ENCODE assay signal across 12 cellular contexts in the genomic region with DNA sequence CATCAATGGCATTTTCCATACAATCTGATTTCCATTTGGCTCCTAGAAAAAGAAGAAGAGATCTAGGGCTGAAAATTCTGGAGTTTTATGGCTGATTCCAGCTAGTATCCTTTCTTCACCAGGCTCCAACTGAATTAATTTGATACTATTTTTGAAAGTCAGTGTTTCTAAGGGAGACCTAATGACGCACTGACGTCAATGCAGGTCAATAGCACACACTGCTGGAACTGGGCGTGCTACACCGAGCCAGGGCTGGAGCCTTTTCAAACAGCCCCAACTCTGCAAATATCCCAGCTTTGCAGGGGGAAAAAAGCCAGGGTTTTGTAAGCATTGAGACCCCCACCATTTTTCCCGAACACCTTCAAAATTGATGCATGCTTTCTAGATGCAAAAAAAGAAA.
DNase-seq lines count a peak whose midpoint lies in the region; ATAC-seq, FAIRE-seq and TF ChIP-seq lines count a peak whose summit lies in the region.
"Had no signal": no experiment of that assay in that cellular context is flagged by ENCODE, and none has a peak within 500 bp of the region (broad histone marks: within the 10 kb centered on the region; RNA-seq: fewer than 3 reads in every experiment).

No MANE protein-coding gene starts in this region.

- H4K8ac ChIP-seq in mesenchymal stem cell (ENCODE audit: low read length) = no peak overlapping the region

- no peak overlapping the region for H4K91ac ChIP-seq in mesenchymal stem cell (ENCODE audit: low read length)

- H3K79me2 ChIP-seq in ACC112 (ENCODE audit: control insufficient read depth, insufficient read depth, low read length, unreplicated experiment) (no peaks in the 10 kb centered on the region), endothelial cell of umbilical vein (ENCODE audit: control insufficient read depth, insufficient read depth, low read length) (no peaks in the 10 kb centered on the region)

- DNase-seq in NCI-H2227 (lab: John Stamatoyannopoulos, UW; ENCODE audit: unreplicated experiment) (peak; percentile 81), endothelial cell of umbilical vein (ENCODE audit: low read depth, low spot score) (no peak), mesenchymal stem cell (peak; percentile 8), suprapubic skin (ENCODE audit: low spot score in 2 of 2) (no peak), Peyer's patch (no peak)
- DNase-seq: MV-4-11, SJCRH30 had no signal

- ATAC-seq in GM18873 (IDR thresholded peaks at IDR 0.05; ENCODE audit: low FRiP score, unreplicated experiment) = no peak
- no peak for ATAC-seq in HG02852 (IDR thresholded peaks at IDR 0.05; ENCODE audit: unreplicated experiment)
- ATAC-seq: GM12878 had no signal

- no peak for TF ChIP-seq CTCF in endothelial cell of umbilical vein (IDR thresholded peaks at IDR 0.05; ENCODE audit: extremely low read depth in 1 of 2, insufficient read depth in 1 of 2, low read depth in 1 of 2, low read length in 2 of 2)
- TF ChIP-seq CTCF in suprapubic skin (IDR thresholded peaks at IDR 0.05) = no peak
- TF ChIP-seq CTCF in Peyer's patch (IDR thresholded peaks at IDR 0.05) = no peak

- no peaks in the 10 kb centered on the region for H3K79me1 ChIP-seq in mesenchymal stem cell (replicated peaks; ENCODE audit: low read length, poor library complexity, severe bottlenecking)

- no peak overlapping the region for H2AK5ac ChIP-seq in mesenchymal stem cell (ENCODE audit: low read length, severe bottlenecking)

- H2BK5ac ChIP-seq in mesenchymal stem cell (ENCODE audit: low read depth, low read length, poor library complexity, severe bottlenecking) = no peak overlapping the region

- dilution Hi-C loops in endothelial cell of umbilical vein (cut with MboI; ENCODE audit: extremely low pct_ligation_motif_present, low sequenced_read_pairs) = no loop called here

- H3K18ac ChIP-seq in mesenchymal stem cell (ENCODE audit: low read depth in 1 of 2, low read length in 2 of 2) = no peak overlapping the region

- CTCF ChIA-PET in endothelial cell of umbilical vein (lab: Charles Lee) = interaction anchor here (1.4 kb wide), 1 partner anchor 58 kb away, joined by 4 read pairs; no protein-coding TSS in a partner anchor

- BruUV-seq in endothelial cell of umbilical vein (replicated peaks; lab: Mats Ljungman, UMichigan) = no TSS peak

- no peak overlapping the region for H2BK15ac ChIP-seq in mesenchymal stem cell (ENCODE audit: low read depth, poor library complexity, severe bottlenecking)

- H3K27me3 ChIP-seq in ACC112 (ENCODE audit: insufficient read depth, low read length) (peaks cover 82% of the 10 kb centered on the region), endothelial cell of umbilical vein (ENCODE audit: control insufficient read depth in 2 of 2, insufficient read depth in 2 of 2, low read length in 2 of 2) (peaks cover 39 to 60% of the 10 kb centered on the region in 2 experiments), mesenchymal stem cell (ENCODE audit: control insufficient read depth in 1 of 2, insufficient read depth in 1 of 2, low read length in 2 of 2) (peaks cover 83 to 93% of the 10 kb centered on the region in 2 experiments), suprapubic skin (peaks cover 76% of the 10 kb centered on the region), Peyer's patch (peaks cover 0 to 6% of the 10 kb centered on the region in 2 donors)

- H3K36me3 ChIP-seq in ACC112 (ENCODE audit: insufficient read depth, low read length) (no peaks in the 10 kb centered on the region), endothelial cell of umbilical vein (ENCODE audit: control insufficient read depth in 2 of 2, extremely low read depth in 1 of 2, insufficient read depth in 2 of 2, low read length in 2 of 2) (no peaks in the 10 kb centered on the region), mesenchymal stem cell (ENCODE audit: control insufficient read depth in 1 of 2, insufficient read depth in 2 of 2, low read depth in 1 of 2, low read length in 2 of 2) (no peaks in the 10 kb centered on the region), suprapubic skin (no peaks in the 10 kb centered on the region), Peyer's patch (no peaks in the 10 kb centered on the region)
- H3K36me3 ChIP-seq: SJCRH30 had no signal

- H3K9ac ChIP-seq in endothelial cell of umbilical vein (replicated peaks; ENCODE audit: extremely low read depth, insufficient read depth, low read length) = no peak overlapping the region
- peak overlapping the region; percentile 5 for H3K9ac ChIP-seq in mesenchymal stem cell (ENCODE audit: low read length)

- no peak for TF ChIP-seq EP300 in suprapubic skin (IDR thresholded peaks at IDR 0.05)

- WGBS in mesenchymal stem cell = 46% methylated on average over 5 of the region's 5 CpGs
- 14% methylated on average over 5 of the region's 5 CpGs for WGBS in suprapubic skin

- no peaks in the 10 kb centered on the region for H4K20me1 ChIP-seq in endothelial cell of umbilical vein (replicated peaks; ENCODE audit: control insufficient read depth, extremely low read depth, insufficient read depth, low read length)

- POLR2A ChIA-PET in endothelial cell of umbilical vein (lab: Charles Lee) = no interaction called here

- TF ChIP-seq POLR2A in endothelial cell of umbilical vein (IDR thresholded peaks at IDR 0.05; ENCODE audit: low read depth, low read length) (no peak), suprapubic skin (IDR thresholded peaks at IDR 0.05) (no peak), Peyer's patch (IDR thresholded peaks at IDR 0.05) (no peak)

- no peak overlapping the region for H2BK120ac ChIP-seq in mesenchymal stem cell (ENCODE audit: low read depth, low read length)

- H3K9me3 ChIP-seq in endothelial cell of umbilical vein (replicated peaks; ENCODE audit: control insufficient read depth, insufficient read depth, low read length) = no peaks in the 10 kb centered on the region
- H3K9me3 ChIP-seq in mesenchymal stem cell (ENCODE audit: control insufficient read depth, low read length) = no peaks in the 10 kb centered on the region
- no peaks in the 10 kb centered on the region for H3K9me3 ChIP-seq in suprapubic skin
- no peaks in the 10 kb centered on the region for H3K9me3 ChIP-seq in Peyer's patch
- H3K9me3 ChIP-seq: SJCRH30 had no signal

- H3K9me1 ChIP-seq in endothelial cell of umbilical vein (replicated peaks; ENCODE audit: control insufficient read depth, extremely low read depth, insufficient read depth, low read length) = no peaks in the 10 kb centered on the region

- no peak overlapping the region for H3K14ac ChIP-seq in mesenchymal stem cell (ENCODE audit: low read length in 2 of 2)

- no peak overlapping the region for H2BK12ac ChIP-seq in mesenchymal stem cell (ENCODE audit: low read length in 2 of 2)

- no peak overlapping the region for H3K4ac ChIP-seq in mesenchymal stem cell (ENCODE audit: low read depth in 1 of 2, low read length in 2 of 2)

- peaks cover 26% of the 10 kb centered on the region for H3K4me1 ChIP-seq in ACC112 (ENCODE audit: control insufficient read depth, insufficient read depth, low read length, unreplicated experiment)
- no peaks in the 10 kb centered on the region for H3K4me1 ChIP-seq in endothelial cell of umbilical vein (ENCODE audit: control insufficient read depth, extremely low read depth, insufficient read depth, low read length)
- H3K4me1 ChIP-seq in mesenchymal stem cell (ENCODE audit: control insufficient read depth, insufficient read depth, low read depth, low read length) = no peaks in the 10 kb centered on the region
- H3K4me1 ChIP-seq in suprapubic skin = peaks cover 15% of the 10 kb centered on the region
- H3K4me1 ChIP-seq in Peyer's patch = no peaks in the 10 kb centered on the region
- H3K4me1 ChIP-seq: SJCRH30 had no signal

- H3K23ac ChIP-seq in mesenchymal stem cell (ENCODE audit: low read length in 2 of 2) = no peak overlapping the region

- H2AFZ ChIP-seq in ACC112 (ENCODE audit: low read length, unreplicated experiment) (no peak overlapping the region), endothelial cell of umbilical vein (ENCODE audit: low read depth, low read length) (no peak overlapping the region), mesenchymal stem cell (ENCODE audit: low read depth, low read length) (no peak overlapping the region)

- H3K4me2 ChIP-seq in endothelial cell of umbilical vein (ENCODE audit: insufficient read depth, low read length) (no peak overlapping the region), mesenchymal stem cell (ENCODE audit: low read length, poor library complexity, severe bottlenecking) (no peak overlapping the region)

- H3K4me3 ChIP-seq in ACC112 (ENCODE audit: low read depth, low read length) (peak overlapping the region; percentile 68), endothelial cell of umbilical vein (replicated peaks in 1 of 3; ENCODE audit: insufficient read depth in 1 of 3, low read depth in 1 of 3, low read length in 3 of 3) (no peak overlapping the region), mesenchymal stem cell (ENCODE audit: insufficient read depth in 1 of 2, low read depth in 1 of 2, low read length in 2 of 2) (peak overlapping the region in 1 of 2 experiments; percentile 3), suprapubic skin (no peak overlapping the region), Peyer's patch (no peak overlapping the region)
- H3K4me3 ChIP-seq: GM12878, SJCRH30 had no signal

- H3K27ac ChIP-seq in ACC112 (ENCODE audit: low read depth, low read length) (0 out of 2 replicates have a peak overlapping the region, but pooled peaks have one; percentile 2), endothelial cell of umbilical vein (ENCODE audit: insufficient read depth, low read depth, low read length) (no peak overlapping the region), mesenchymal stem cell (ENCODE audit: low read length, poor library complexity, severe bottlenecking) (no peak overlapping the region), suprapubic skin (no peak overlapping the region), Peyer's patch (no peak overlapping the region)
- H3K27ac ChIP-seq: C4-2B, SJCRH30 had no signal

- no peak for FAIRE-seq in endothelial cell of umbilical vein (lab: Jason Lieb, UNC)
- FAIRE-seq: GM12878 had no signal

- intact Hi-C loops in endothelial cell of umbilical vein (cut with micrococcal nuclease) = no loop called here

TF ChIP-seq in endothelial cell of umbilical vein, 7 proteins besides CTCF, POLR2A, EP300 and RAD21:
- TF ChIP-seq GATA2 (IDR thresholded peaks at IDR 0.05; ENCODE audit: insufficient read depth, insufficient read length, low read depth, low read length) (no peak), EZH2 (IDR thresholded peaks at IDR 0.05; ENCODE audit: borderline replicate concordance, low read depth, low read length, severe bottlenecking) (peak; percentile 38)

Comparison
In these comparisons a context has a peak if more than half of its experiments do, and no peak if none do; other contexts are left out.
1. DNase-seq: peak in NCI-H2227 (single experiment) and mesenchymal stem cell (single experiment); none in endothelial cell of umbilical vein (single experiment), suprapubic skin (0 of 2) and Peyer's patch (0 of 3).